8 cellular contexts compared by ENCODE assay signal in genomic region chr12:31589896-31590729, GRCh38. TPM values are rescaled to one million over a fixed set of nuclear protein-coding genes. Genes with fewer than 3 reads are reported as not detected.
A peak's percentile ranks its signal among the peaks of the same experiment; 100 is the strongest.
DNase-seq lines count a peak whose midpoint lies in the region; ATAC-seq and TF ChIP-seq lines count a peak whose summit lies in the region.

No MANE protein-coding gene starts in this region.

- H3K4me1 ChIP-seq in OCI-LY7 (ENCODE audit: insufficient read depth, low read length, poor library complexity, severe bottlenecking) = peaks cover 54% of the 10 kb centered on the region
- peaks cover 0 to 10% of the 10 kb centered on the region in 2 donors for H3K4me1 ChIP-seq in ascending aorta

- H3K27ac Mint-ChIP-seq in progenitor cell of endocrine pancreas = peak overlapping the region; percentile 96

- H3K36me3 ChIP-seq in OCI-LY7 (ENCODE audit: insufficient read depth, low read length) (peaks cover 33% of the 10 kb centered on the region), ascending aorta (no peaks in the 10 kb centered on the region)

- H3K9me3 Mint-ChIP-seq in progenitor cell of endocrine pancreas (ENCODE audit: low read depth) = no peaks in the 10 kb centered on the region

- DNase-seq in DMS114 treated with DMSO at 0.1 percent for 48 hours (lab: John Stamatoyannopoulos, UW; ENCODE audit: unreplicated experiment) (peak; percentile 32), OCI-LY7 (ENCODE audit: low spot score) (peak; percentile 81), ascending aorta (ENCODE audit: low spot score in 2 of 2) (peak; percentile 42 to 91), hepatic stellate cell (ENCODE audit: low spot score) (peak; percentile 61), progenitor cell of endocrine pancreas (ENCODE audit: low spot score, unreplicated experiment) (peak; percentile 75), epidermal melanocyte (ENCODE audit: insufficient read length, low spot score) (no peak)

- POLR2A ChIA-PET in OCI-LY7 (lab: Charles Lee) = interaction anchor here (0.6 to 1.8 kb wide), 12 partner anchors 12 to 267 kb away, joined by 3 to 5 read pairs (median 3); no protein-coding TSS in a partner anchor

- TF ChIP-seq CTCF in OCI-LY7 (conservative IDR thresholded peaks at IDR 0.05; ENCODE audit: low read length) = peak; percentile 54
- no peak for TF ChIP-seq CTCF in ascending aorta (IDR thresholded peaks at IDR 0.05)
- TF ChIP-seq CTCF in progenitor cell of endocrine pancreas (IDR thresholded peaks at IDR 0.05; ENCODE audit: unreplicated experiment) = peak; percentile 28

- intact Hi-C loops in OCI-LY7 (cut with micrococcal nuclease; ENCODE audit: unreplicated experiment) (loop anchor here (1.0 to 5.0 kb wide), 4 partner anchors 13 to 268 kb away; no protein-coding TSS in a partner anchor), ascending aorta (cut with DNase I) (loop anchor here (2.0 to 5.0 kb wide), 6 partner anchors 47 to 265 kb away; partner anchors contain the start of gene AMN1)

- peak overlapping the region; percentile 89 for H3K4me3 Mint-ChIP-seq in progenitor cell of endocrine pancreas (ENCODE audit: low read depth)

- H3K4me3 ChIP-seq in OCI-LY7 (ENCODE audit: low read depth, low read length, poor library complexity, severe bottlenecking) (peak overlapping the region; percentile 89), ascending aorta (peak overlapping the region; percentile 78 to 95)

- no peaks in the 10 kb centered on the region for H3K27me3 ChIP-seq in ascending aorta

- H3K4me1 Mint-ChIP-seq in progenitor cell of endocrine pancreas (ENCODE audit: low read depth) = peaks cover 31% of the 10 kb centered on the region

- BruUV-seq in OCI-LY7 (replicated peaks; lab: Mats Ljungman, UMichigan) = no TSS peak

- no peaks in the 10 kb centered on the region for H3K9me2 ChIP-seq in OCI-LY7 (ENCODE audit: insufficient read depth, low read length)

- H3K9me3 ChIP-seq in OCI-LY7 (ENCODE audit: low read length) (peaks cover 17% of the 10 kb centered on the region; the same call in 1 of the 2 replicates), ascending aorta (no peaks in the 10 kb centered on the region)

- H3K27me3 Mint-ChIP-seq in progenitor cell of endocrine pancreas = no peaks in the 10 kb centered on the region

- H4K20me1 ChIP-seq in OCI-LY7 (ENCODE audit: insufficient read depth, low read length) = no peaks in the 10 kb centered on the region

- CTCF ChIA-PET in OCI-LY7 (lab: Charles Lee; ENCODE audit: unreplicated experiment) = no interaction called here

- H3K36me3 Mint-ChIP-seq in progenitor cell of endocrine pancreas (ENCODE audit: insufficient read depth) = no peaks in the 10 kb centered on the region

- peak overlapping the region; percentile 72 for H3K27ac ChIP-seq in OCI-LY7 (ENCODE audit: low read depth, low read length, poor library complexity, severe bottlenecking)
- peak overlapping the region; percentile 95 to 96 for H3K27ac ChIP-seq in ascending aorta

- peak; percentile 37 for ATAC-seq in GM19397 (IDR thresholded peaks at IDR 0.05; ENCODE audit: unreplicated experiment)
- ATAC-seq in HG03442 (IDR thresholded peaks at IDR 0.05; ENCODE audit: unreplicated experiment) = peak; percentile 41

- H3K79me2 ChIP-seq in OCI-LY7 (ENCODE audit: insufficient read depth, low read depth, low read length) = peaks cover 53% of the 10 kb centered on the region

- H2AFZ ChIP-seq in OCI-LY7 (ENCODE audit: low read length) = peak overlapping the region; percentile 24; the same call in 1 of the 2 replicates

- peak overlapping the region; percentile 80 for H3K4me2 ChIP-seq in OCI-LY7 (ENCODE audit: low read length)

RNA-seq across cellular contexts. Expression of gene DENND5B, which starts 0.8 kb away (rescaled TPM):
- total RNA-seq in OCI-LY7 (2014; rRNA removed; shearing (Covaris generic)) = 16.7 and 23.1 TPM in 2 replicates
- total RNA-seq in OCI-LY7 (2022) = 36.4 and 38.9 TPM in 2 replicates
- total RNA-seq in ascending aorta = 4.7 TPM
- 34.6 and 35.0 TPM in 2 replicates for total RNA-seq in progenitor cell of endocrine pancreas

Comparison
In these comparisons a context has a peak if more than half of its experiments do, and no peak if none do; other contexts are left out.
1. CTCF ChIP-seq: peak in OCI-LY7 (single experiment) and progenitor cell of endocrine pancreas (single experiment); none in ascending aorta (0 of 3).